ENCODE assay signal across 24 cellular contexts in the genomic region with DNA sequence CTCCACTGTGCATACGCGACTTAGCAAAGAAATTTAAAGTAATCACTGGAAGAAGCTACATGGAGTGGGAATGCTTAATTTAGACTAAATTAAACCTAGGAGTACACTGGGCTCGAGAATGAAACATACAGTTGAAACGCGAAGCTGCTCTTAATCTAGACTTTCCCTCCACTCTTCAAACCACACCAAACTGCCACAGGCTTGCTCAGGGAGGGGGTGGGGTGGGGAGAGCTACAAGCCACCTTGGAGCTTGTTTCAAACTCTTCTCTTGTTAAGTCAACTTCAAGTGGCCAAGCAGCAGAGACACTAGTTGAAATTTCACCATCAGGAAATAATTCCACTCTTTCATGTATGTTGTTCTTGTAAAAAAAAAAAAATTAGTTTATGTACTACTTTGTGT.
DNase-seq lines count a peak whose midpoint lies in the region; TF ChIP-seq lines count a peak whose summit lies in the region.
"Had no signal": no experiment of that assay in that cellular context is flagged by ENCODE, and none has a peak within 500 bp of the region (broad histone marks: within the 10 kb centered on the region; RNA-seq: fewer than 3 reads in every experiment).

No MANE protein-coding gene starts in this region.

- no peak overlapping the region for H3K9ac ChIP-seq in parathyroid adenoma
- H3K9ac ChIP-seq: GM23248 had no signal

- no peaks in the 10 kb centered on the region for H3K79me2 ChIP-seq in parathyroid adenoma

- H3K9me3 ChIP-seq in KOPT-K1 (ENCODE audit: insufficient read depth, low read length, poor library complexity, severe bottlenecking) (peaks cover 40% of the 10 kb centered on the region), parathyroid adenoma (ENCODE audit: control insufficient read depth, low read length) (no peaks in the 10 kb centered on the region)
- H3K9me3 ChIP-seq: esophagus squamous epithelium, mucosa of descending colon, pancreas, right atrium auricular region, upper lobe of right lung had no signal

- H3K4me2 ChIP-seq in parathyroid adenoma (ENCODE audit: low read length): no peak overlapping the region

- no peaks in the 10 kb centered on the region for H3K4me1 ChIP-seq in parathyroid adenoma
- H3K4me1 ChIP-seq: esophagus squamous epithelium, pancreas, right atrium auricular region, upper lobe of right lung had no signal

- H3K4me3 ChIP-seq in parathyroid adenoma (ENCODE audit: low read depth, low read length): no peak overlapping the region
- H3K4me3 ChIP-seq: esophagus squamous epithelium, GM23248, lung, mucosa of descending colon, pancreas, right atrium auricular region, SK-N-MC, upper lobe of right lung had no signal

- H3K27ac ChIP-seq in KOPT-K1 (ENCODE audit: low read depth, low read length, poor library complexity, severe bottlenecking) (peak overlapping the region; percentile 9), parathyroid adenoma (peak overlapping the region; percentile 34)
- H3K27ac ChIP-seq: esophagus squamous epithelium, GM23248, pancreas, right atrium auricular region, SK-N-MC, upper lobe of right lung had no signal

- CTCF ChIA-PET in activated naive CD4-positive, alpha-beta T cell treated with anti-CD3 and anti-CD28 coated beads, Interleukin-2, amount 10 ng/mL, durations not matched to agents 7 days and 5 days (lab: Charles Lee): interaction anchor here (1.0 kb wide), 1 partner anchor 71 kb away, joined by 3 read pairs; no protein-coding TSS in a partner anchor

- H2AFZ ChIP-seq in parathyroid adenoma: no peak overlapping the region
- H2AFZ ChIP-seq: GM23248 had no signal

- intact Hi-C loops in activated T-helper 1 cell treated with anti-CD3 and anti-CD28 coated beads, Interleukin-12 subunit alpha, Interleukin-12 subunit beta, Interleukin-2, Interleukin-4 antibody, amounts not matched to agents 30 ng/mL and 10 ng/mL and 1 ng/mL, durations not matched to agents 14 hours and 24 hours and 36 hours (cut with micrococcal nuclease): no loop called here

- H3K9me3 Mint-ChIP-seq in activated naive CD4-positive, alpha-beta T cell treated with anti-CD3 and anti-CD28 coated beads, Interleukin-2, amount 10 ng/mL, durations not matched to agents 7 days and 5 days: peaks cover 9% of the 10 kb centered on the region
- peaks cover 5% of the 10 kb centered on the region for H3K9me3 Mint-ChIP-seq in activated T-helper 1 cell treated with anti-CD3 and anti-CD28 coated beads, Interleukin-12 subunit alpha, Interleukin-12 subunit beta, Interleukin-2, Interleukin-4 antibody, amounts not matched to agents 30 ng/mL and 10 ng/mL and 1 ng/mL, durations not matched to agents 14 hours and 24 hours and 36 hours
- peaks cover 20% of the 10 kb centered on the region for H3K9me3 Mint-ChIP-seq in glutamatergic neuron (ENCODE audit: unreplicated experiment)
- H3K9me3 Mint-ChIP-seq: HFFc6 had no signal

- TF ChIP-seq CTCF in parathyroid adenoma (IDR thresholded peaks at IDR 0.05): no peak
- TF ChIP-seq CTCF in glutamatergic neuron (IDR thresholded peaks at IDR 0.05; ENCODE audit: partially characterized antibody, unreplicated experiment): no peak

- H3K27me3 ChIP-seq in parathyroid adenoma (ENCODE audit: control insufficient read depth, insufficient read depth, low read length): no peaks in the 10 kb centered on the region
- H3K27me3 ChIP-seq: esophagus squamous epithelium, pancreas, right atrium auricular region, upper lobe of right lung had no signal

- H3K4me1 Mint-ChIP-seq in activated naive CD4-positive, alpha-beta T cell treated with anti-CD3 and anti-CD28 coated beads, Interleukin-2, amount 10 ng/mL, durations not matched to agents 7 days and 5 days: peaks cover 8% of the 10 kb centered on the region
- H3K4me1 Mint-ChIP-seq in activated T-helper 1 cell treated with anti-CD3 and anti-CD28 coated beads, Interleukin-12 subunit alpha, Interleukin-12 subunit beta, Interleukin-2, Interleukin-4 antibody, amounts not matched to agents 30 ng/mL and 10 ng/mL and 1 ng/mL, durations not matched to agents 14 hours and 24 hours and 36 hours (ENCODE audit: low read depth): peaks cover 6% of the 10 kb centered on the region
- H3K4me1 Mint-ChIP-seq in glutamatergic neuron (ENCODE audit: low read depth, unreplicated experiment): no peaks in the 10 kb centered on the region
- H3K4me1 Mint-ChIP-seq: neural crest cell had no signal

- DNase-seq in activated naive CD4-positive, alpha-beta T cell treated with anti-CD3 and anti-CD28 coated beads, Interleukin-2, amount 10 ng/mL, durations not matched to agents 7 days and 5 days: no peak
- DNase-seq in activated naive CD4-positive, alpha-beta T cell treated with anti-CD3 and anti-CD28 coated beads, Interleukin-2, amount 50 U/mL, for 16 hours: no peak
- DNase-seq in activated T-helper 1 cell treated with anti-CD3 and anti-CD28 coated beads, Interleukin-12 subunit alpha, Interleukin-12 subunit beta, Interleukin-2, Interleukin-4 antibody, amounts not matched to agents 30 ng/mL and 10 ng/mL and 1 ng/mL, durations not matched to agents 14 hours and 24 hours and 36 hours (ENCODE audit: low spot score): no peak
- DNase-seq in HK-2 (ENCODE audit: unreplicated experiment) (no peak), T-helper 1 cell (no peak), glutamatergic neuron (no peak)
- DNase-seq: activated T-cell treated with anti-CD3 and anti-CD28 coated beads, Interleukin-2, amount 50 U/mL, for 1 hour; dermis blood vessel endothelial cell; esophagus squamous epithelium; foreskin melanocyte; GM23248; HFFc6; Kasumi-1; mucosa of descending colon; NCI-H1436 treated with DMSO at 0.1 percent for 48 hours; NCI-H446 treated with DMSO at 0.1 percent for 48 hours; pancreas; upper lobe of right lung had no signal

- H3K36me3 Mint-ChIP-seq in activated naive CD4-positive, alpha-beta T cell treated with anti-CD3 and anti-CD28 coated beads, Interleukin-2, amount 10 ng/mL, durations not matched to agents 7 days and 5 days: peaks cover 91% of the 10 kb centered on the region
- H3K36me3 Mint-ChIP-seq in activated T-helper 1 cell treated with anti-CD3 and anti-CD28 coated beads, Interleukin-12 subunit alpha, Interleukin-12 subunit beta, Interleukin-2, Interleukin-4 antibody, amounts not matched to agents 30 ng/mL and 10 ng/mL and 1 ng/mL, durations not matched to agents 14 hours and 24 hours and 36 hours (ENCODE audit: low read depth): peaks cover 87% of the 10 kb centered on the region
- peaks cover 39% of the 10 kb centered on the region for H3K36me3 Mint-ChIP-seq in glutamatergic neuron (ENCODE audit: unreplicated experiment)

- peak overlapping the region; percentile 58 for H3K27ac Mint-ChIP-seq in activated naive CD4-positive, alpha-beta T cell treated with anti-CD3 and anti-CD28 coated beads, Interleukin-2, amount 10 ng/mL, durations not matched to agents 7 days and 5 days
- H3K27ac Mint-ChIP-seq in activated T-helper 1 cell treated with anti-CD3 and anti-CD28 coated beads, Interleukin-12 subunit alpha, Interleukin-12 subunit beta, Interleukin-2, Interleukin-4 antibody, amounts not matched to agents 30 ng/mL and 10 ng/mL and 1 ng/mL, durations not matched to agents 14 hours and 24 hours and 36 hours: peak overlapping the region; percentile 58
- H3K27ac Mint-ChIP-seq in glutamatergic neuron (ENCODE audit: unreplicated experiment): no peak overlapping the region
- H3K27ac Mint-ChIP-seq: HFFc6 had no signal

- H3K36me3 ChIP-seq in KOPT-K1 (ENCODE audit: insufficient read depth, low read length) (peaks cover 99% of the 10 kb centered on the region), parathyroid adenoma (ENCODE audit: control insufficient read depth, insufficient read depth, low read length) (no peaks in the 10 kb centered on the region)

- H3K4me3 Mint-ChIP-seq in activated naive CD4-positive, alpha-beta T cell treated with anti-CD3 and anti-CD28 coated beads, Interleukin-2, amount 10 ng/mL, durations not matched to agents 7 days and 5 days: no peak overlapping the region
- H3K4me3 Mint-ChIP-seq in activated T-helper 1 cell treated with anti-CD3 and anti-CD28 coated beads, Interleukin-12 subunit alpha, Interleukin-12 subunit beta, Interleukin-2, Interleukin-4 antibody, amounts not matched to agents 30 ng/mL and 10 ng/mL and 1 ng/mL, durations not matched to agents 14 hours and 24 hours and 36 hours: no peak overlapping the region
- H3K4me3 Mint-ChIP-seq in glutamatergic neuron (ENCODE audit: unreplicated experiment): no peak overlapping the region
- H3K4me3 Mint-ChIP-seq: HFFc6, neural crest cell had no signal

- H3K27me3 Mint-ChIP-seq in activated naive CD4-positive, alpha-beta T cell treated with anti-CD3 and anti-CD28 coated beads, Interleukin-2, amount 10 ng/mL, durations not matched to agents 7 days and 5 days: no peaks in the 10 kb centered on the region
- no peaks in the 10 kb centered on the region for H3K27me3 Mint-ChIP-seq in activated T-helper 1 cell treated with anti-CD3 and anti-CD28 coated beads, Interleukin-12 subunit alpha, Interleukin-12 subunit beta, Interleukin-2, Interleukin-4 antibody, amounts not matched to agents 30 ng/mL and 10 ng/mL and 1 ng/mL, durations not matched to agents 14 hours and 24 hours and 36 hours (ENCODE audit: insufficient read depth)
- H3K27me3 Mint-ChIP-seq in glutamatergic neuron (ENCODE audit: unreplicated experiment): peaks cover 11% of the 10 kb centered on the region
